Comparison of ENCODE assay signal across 8 cellular contexts in the genomic region with DNA sequence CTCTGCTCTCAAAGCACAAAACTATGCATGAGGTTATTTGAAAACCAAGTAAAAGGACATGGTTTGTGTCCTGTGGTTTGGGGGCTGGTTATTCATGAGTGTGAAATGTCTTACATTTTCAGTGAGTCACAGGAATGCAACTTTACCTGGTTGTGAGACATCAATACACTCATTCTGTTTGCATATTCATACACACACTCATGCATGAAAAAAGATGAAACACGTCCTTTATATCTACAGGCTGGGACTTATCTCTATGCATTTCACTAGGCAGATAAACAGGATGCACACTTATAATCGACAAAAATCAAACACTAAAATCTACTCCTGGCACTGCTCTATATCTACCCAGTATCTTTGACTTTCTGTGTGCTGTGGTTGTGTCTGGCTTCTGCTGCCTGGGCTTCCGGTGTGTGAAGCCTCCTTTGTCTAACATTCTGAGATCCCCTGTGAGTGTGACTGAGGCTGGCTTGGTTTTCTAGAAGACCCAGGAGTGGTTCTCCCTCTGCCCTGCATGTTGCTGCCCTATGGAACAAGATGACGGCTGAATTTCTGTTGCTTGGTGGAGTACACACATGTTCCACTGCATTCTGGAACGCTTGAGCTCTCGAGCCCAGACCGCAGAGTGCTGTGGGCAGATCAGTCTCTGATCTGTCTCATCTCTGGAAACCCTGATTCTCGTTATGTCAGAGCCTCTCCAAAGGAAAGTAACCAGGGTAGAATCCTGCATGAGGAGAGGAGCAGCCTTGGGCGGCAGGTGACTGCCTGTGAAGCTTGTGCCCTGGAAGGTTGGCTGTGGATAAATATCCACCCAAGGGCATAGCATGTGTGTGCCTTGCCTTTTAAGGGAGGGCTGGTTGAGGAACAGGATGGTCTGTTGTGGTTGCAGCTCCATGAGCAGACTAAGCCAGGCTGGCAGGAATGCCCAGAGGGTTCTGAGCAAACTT. TPM values are rescaled to one million over a fixed set of nuclear protein-coding genes. Genes with fewer than 3 reads are reported as not detected.
DNase-seq lines count a peak whose midpoint lies in the region; ATAC-seq and TF ChIP-seq lines count a peak whose summit lies in the region.

No MANE protein-coding gene starts in this region.

- H3K27me3 Mint-ChIP-seq in CD14-positive monocyte (ENCODE audit: low read depth in 3 of 3), result no peaks in the 10 kb centered on the region

- H3K36me3 Mint-ChIP-seq in CD14-positive monocyte, result no peaks in the 10 kb centered on the region

- no peak for TF ChIP-seq CTCF in CD14-positive monocyte (IDR thresholded peaks at IDR 0.05)
- no peak for TF ChIP-seq CTCF in psoas muscle (IDR thresholded peaks at IDR 0.05)

- peaks cover 0 to 6% (median 3%) of the 10 kb centered on the region in 7 donors for H3K9me3 Mint-ChIP-seq in CD14-positive monocyte

- peak overlapping the region in 1 of 2 donors; percentile 25 for H3K4me3 Mint-ChIP-seq in CD14-positive monocyte

- no peaks in the 10 kb centered on the region for H3K36me3 ChIP-seq in psoas muscle (ENCODE audit: insufficient read depth in 1 of 2, low read depth in 1 of 2)

- ATAC-seq in GM19025 (IDR thresholded peaks at IDR 0.05; ENCODE audit: low read depth, unreplicated experiment) (peak; percentile 67), HG03432 (IDR thresholded peaks at IDR 0.05; ENCODE audit: unreplicated experiment) (peak; percentile 51), psoas muscle (no peak)

- H3K27ac ChIP-seq in psoas muscle, result no peak overlapping the region

- peak; percentile 70 for DNase-seq in activated CD4-positive, alpha-beta T cell treated with anti-CD3 and anti-CD28 coated beads for 1 hour
- peak; percentile 9 for DNase-seq in effector CD8-positive, alpha-beta T cell (lab: John Stamatoyannopoulos, UW)
- peak; percentile 79 for DNase-seq in stimulated activated CD4-positive, alpha-beta T cell treated with anti-CD3 and anti-CD28 coated beads, Interleukin-2, amount 100 ng/mL, for 24 hours
- DNase-seq in SHP77 treated with DMSO at 0.1 percent for 48 hours (lab: John Stamatoyannopoulos, UW) (no peak), CD14-positive monocyte (ENCODE audit: low spot score) (no peak), psoas muscle (no peak)

- peaks cover 24% of the 10 kb centered on the region for H3K4me1 Mint-ChIP-seq in CD14-positive monocyte

- H3K27me3 ChIP-seq in psoas muscle (ENCODE audit: insufficient read depth in 3 of 3, low read length in 2 of 3), result no peaks in the 10 kb centered on the region

- 69 to 77% (median 76%) methylated on average over 9 of the region's 9 CpGs for whole genome bisulfite sequencing in psoas muscle, 3 donors

- H3K4me3 ChIP-seq in psoas muscle, result no peak overlapping the region

- intact Hi-C loops in CD14-positive monocyte (cut with micrococcal nuclease), result no loop called here
- intact Hi-C loops in psoas muscle (cut with DNase I), result no loop called here

- no peaks in the 10 kb centered on the region for H3K9me3 ChIP-seq in psoas muscle

- no peaks in the 10 kb centered on the region for H3K4me1 ChIP-seq in psoas muscle

- H3K27ac Mint-ChIP-seq in CD14-positive monocyte, result no peak overlapping the region

RNA-seq across cellular contexts. Expression of a gene that starts 19.7 kb away (rescaled TPM):
- polyA plus RNA-seq in CD14-positive monocyte (not detected), psoas muscle (not detected)
- total RNA-seq in psoas muscle, result under 1 TPM in 1 of 4 donors, not detected in 3; 0.17 TPM

Comparison
In these comparisons a context has a peak if more than half of its experiments do, and no peak if none do; other contexts are left out.
1. ATAC-seq: peak in GM19025 (single experiment) and HG03432 (single experiment); none in psoas muscle (0 of 4).
2. DNase-seq: peak in activated CD4-positive, alpha-beta T cell treated with anti-CD3 and anti-CD28 coated beads for 1 hour (single experiment), effector CD8-positive, alpha-beta T cell (single experiment) and stimulated activated CD4-positive, alpha-beta T cell treated with anti-CD3 and anti-CD28 coated beads, Interleukin-2, amount 100 ng/mL, for 24 hours (2 of 2); none in SHP77 treated with DMSO at 0.1 percent for 48 hours (single experiment), CD14-positive monocyte (single experiment) and psoas muscle (0 of 2).